ENCODE assay signal across 23 cellular contexts in the genomic region with DNA sequence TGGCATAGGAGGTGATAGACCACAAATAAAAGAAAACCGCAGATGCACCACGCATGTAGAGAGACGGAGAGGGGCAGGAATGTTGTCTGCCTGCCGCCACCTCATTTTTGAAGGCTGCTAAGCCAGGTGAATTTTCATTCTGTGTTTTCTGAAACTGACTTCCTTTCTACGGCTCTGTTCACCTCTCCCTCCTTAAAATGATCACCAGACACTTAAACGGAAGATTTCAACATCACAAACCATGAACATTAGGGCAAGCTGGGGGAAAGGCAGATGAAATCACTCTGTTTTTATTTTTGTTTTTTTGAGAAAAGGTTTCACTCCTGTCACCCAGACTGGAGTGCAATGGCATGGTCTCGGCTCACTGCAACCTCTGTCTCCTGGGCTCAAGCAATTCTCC.
DNase-seq lines count a peak whose midpoint lies in the region; ATAC-seq lines count a peak whose summit lies in the region.
"Had no signal": no experiment of that assay in that cellular context is flagged by ENCODE, and none has a peak within 500 bp of the region (broad histone marks: within the 10 kb centered on the region; RNA-seq: fewer than 3 reads in every experiment).

No MANE protein-coding gene starts in this region.

- no peak for ATAC-seq in GM19395 (IDR thresholded peaks at IDR 0.05; ENCODE audit: unreplicated experiment)
- ATAC-seq: activated CD4-positive, alpha-beta T cell treated with anti-CD3 and anti-CD28 coated beads for 36 hours; naive thymus-derived CD8-positive, alpha-beta T cell; stimulated activated effector memory CD8-positive, alpha-beta T cell treated with anti-CD3 and anti-CD28 coated beads, Interleukin-12 subunit alpha, Interleukin-12 subunit beta, amount 100 ng/mL, for 72 hours had no signal

- DNase-seq in SKM-1 treated with dmso at 0.1 percent for 144 hours (lab: John Stamatoyannopoulos, UW; ENCODE audit: unreplicated experiment) (peak; percentile 16), SKM-1 (lab: John Stamatoyannopoulos, UW; ENCODE audit: unreplicated experiment) (no peak), amniotic epithelial cell (ENCODE audit: low read depth) (peak; percentile 47), kidney glomerular epithelial cell (lab: John Stamatoyannopoulos, UW) (peak; percentile 20), NCI-H510A treated with DMSO at 0.1 percent for 48 hours (lab: John Stamatoyannopoulos, UW) (no peak), T-helper 1 cell (no peak)
- DNase-seq in stimulated activated CD4-positive, alpha-beta T cell treated with anti-CD3 and anti-CD28 coated beads, Interleukin-15, amount 100 ng/mL, for 24 hours: no peak
- DNase-seq: activated CD4-positive, alpha-beta T cell treated with anti-CD3 and anti-CD28 coated beads for 36 hours; activated naive CD4-positive, alpha-beta T cell treated with anti-CD3 and anti-CD28 coated beads, Interleukin-2, amount 50 U/mL, for 16 hours; colonic mucosa; effector CD8-positive, alpha-beta T cell; H7; KBM-7; kidney; naive thymus-derived CD8-positive, alpha-beta T cell; NCI-H1436; NCI-H2081; NCI-H2227 treated with DMSO at 0.1 percent for 48 hours; NCI-H526 treated with DMSO at 0.1 percent for 48 hours; T1000; transverse colon had no signal

Comparison
In these comparisons a context has a peak if more than half of its experiments do, and no peak if none do; other contexts are left out.
1. DNase-seq: peak in SKM-1 treated with dmso at 0.1 percent for 144 hours (single experiment), amniotic epithelial cell (single experiment) and kidney glomerular epithelial cell (single experiment); none in SKM-1 (single experiment), NCI-H510A treated with DMSO at 0.1 percent for 48 hours (single experiment), stimulated activated CD4-positive, alpha-beta T cell treated with anti-CD3 and anti-CD28 coated beads, Interleukin-15, amount 100 ng/mL, for 24 hours (single experiment) and T-helper 1 cell (0 of 5).